Comparison of ENCODE assay signal across 14 cellular contexts in genomic region chr3:47418167-47419082, GRCh38. TPM values are rescaled to one million over a fixed set of nuclear protein-coding genes. Genes with fewer than 3 reads are reported as not detected.
DNase-seq lines count a peak whose midpoint lies in the region; ATAC-seq, FAIRE-seq and TF ChIP-seq lines count a peak whose summit lies in the region.
"Had no signal": no experiment of that assay in that cellular context is flagged by ENCODE, and none has a peak within 500 bp of the region (broad histone marks: within the 10 kb centered on the region; RNA-seq: fewer than 3 reads in every experiment).

No MANE protein-coding gene starts in this region.

- H3K27me3 ChIP-seq in H7 (ENCODE audit: control insufficient read depth, insufficient read depth, low read length) (no peaks in the 10 kb centered on the region), prostate gland (replicated peaks; ENCODE audit: insufficient read depth) (no peaks in the 10 kb centered on the region)
- H3K27me3 ChIP-seq: cardiac muscle cell, uterus had no signal

- no peaks in the 10 kb centered on the region for H3K9me3 Mint-ChIP-seq in activated CD4-positive, alpha-beta T cell treated with anti-CD3 and anti-CD28 coated beads, Interleukin-2, amount 10 ng/mL, durations not matched to agents 7 days and 5 days
- no peaks in the 10 kb centered on the region for H3K9me3 Mint-ChIP-seq in activated CD4-positive, alpha-beta T cell treated with anti-CD3 and anti-CD28 coated beads for 36 hours (ENCODE audit: low read depth)
- H3K9me3 Mint-ChIP-seq in central memory CD8-positive, alpha-beta T cell: no peaks in the 10 kb centered on the region

- no peak for FAIRE-seq in GM12892 (lab: Jason Lieb, UNC)

- H3K27ac ChIP-seq in prostate gland: no peak overlapping the region
- H3K27ac ChIP-seq: cardiac muscle cell, uterus had no signal

- no peak for TF ChIP-seq CTCF in prostate gland (IDR thresholded peaks at IDR 0.05)

- 87% methylated on average over 51 of the region's 53 CpGs for WGBS in prostate gland

- no peak for TF ChIP-seq POLR2A in GM12892 (IDR thresholded peaks at IDR 0.05; ENCODE audit: low read depth, low read length)
- TF ChIP-seq POLR2A in prostate gland (IDR thresholded peaks at IDR 0.05): no peak

- H3K4me3 ChIP-seq in H7 (ENCODE audit: insufficient read depth, low read depth, low read length): no peak overlapping the region
- no peak overlapping the region for H3K4me3 ChIP-seq in prostate gland
- H3K4me3 ChIP-seq: cardiac muscle cell, lung, uterus had no signal

- no peak for DNase-seq in activated CD4-positive, alpha-beta T cell treated with anti-CD3 and anti-CD28 coated beads, Interleukin-2, amount 10 ng/mL, durations not matched to agents 7 days and 5 days
- DNase-seq in activated CD4-positive, alpha-beta T cell treated with anti-CD3 and anti-CD28 coated beads for 36 hours: no peak
- DNase-seq in H7 (peak; percentile 76), posterior vena cava (ENCODE audit: low spot score) (peak; percentile 77), GM12892 (ENCODE audit: insufficient read length) (no peak), prostate gland (ENCODE audit: low spot score) (no peak), NCI-H1105 (lab: John Stamatoyannopoulos, UW) (no peak)
- DNase-seq in central memory CD8-positive, alpha-beta T cell (ENCODE audit: low spot score in 2 of 2): no peak
- DNase-seq: EL, NCI-H2107, uterus had no signal

- CTCF ChIA-PET in activated CD4-positive, alpha-beta T cell treated with anti-CD3 and anti-CD28 coated beads, Interleukin-2, amount 10 ng/mL, durations not matched to agents 7 days and 5 days (lab: Charles Lee): interaction anchor here (0.6 to 1.0 kb wide), 5 partner anchors 24 to 309 kb away, joined by 3 to 5 read pairs (median 3); no protein-coding TSS in a partner anchor
- CTCF ChIA-PET in activated CD4-positive, alpha-beta T cell treated with anti-CD3 and anti-CD28 coated beads for 36 hours (lab: Charles Lee): interaction anchor here (0.5 to 6.7 kb wide), 6 partner anchors 10 to 1604 kb away, joined by 3 to 83 read pairs (median 3); partner anchors contain the start of gene SCAP

- peaks cover 19% of the 10 kb centered on the region for H3K4me1 Mint-ChIP-seq in activated CD4-positive, alpha-beta T cell treated with anti-CD3 and anti-CD28 coated beads, Interleukin-2, amount 10 ng/mL, durations not matched to agents 7 days and 5 days
- H3K4me1 Mint-ChIP-seq in activated CD4-positive, alpha-beta T cell treated with anti-CD3 and anti-CD28 coated beads for 36 hours: peaks cover 10% of the 10 kb centered on the region
- H3K4me1 Mint-ChIP-seq in central memory CD8-positive, alpha-beta T cell: peaks cover 12% of the 10 kb centered on the region

- no peaks in the 10 kb centered on the region for H3K9me3 ChIP-seq in prostate gland
- H3K9me3 ChIP-seq: uterus had no signal

- ATAC-seq in activated CD4-positive, alpha-beta T cell treated with anti-CD3 and anti-CD28 coated beads for 36 hours: no peak
- no peak for ATAC-seq in central memory CD8-positive, alpha-beta T cell (replicated peaks; ENCODE audit: extremely low read depth, poor library complexity, severe bottlenecking)
- ATAC-seq: esophagus mucosa had no signal

- no peaks in the 10 kb centered on the region for H3K27me3 Mint-ChIP-seq in activated CD4-positive, alpha-beta T cell treated with anti-CD3 and anti-CD28 coated beads, Interleukin-2, amount 10 ng/mL, durations not matched to agents 7 days and 5 days
- H3K27me3 Mint-ChIP-seq in activated CD4-positive, alpha-beta T cell treated with anti-CD3 and anti-CD28 coated beads for 36 hours: no peaks in the 10 kb centered on the region
- H3K27me3 Mint-ChIP-seq in central memory CD8-positive, alpha-beta T cell: no peaks in the 10 kb centered on the region

- H3K4me1 ChIP-seq in prostate gland (replicated peaks): no peaks in the 10 kb centered on the region
- H3K4me1 ChIP-seq: uterus had no signal

- intact Hi-C loops in activated CD4-positive, alpha-beta T cell treated with anti-CD3 and anti-CD28 coated beads for 36 hours (cut with DNase I, micrococcal nuclease): no loop called here
- intact Hi-C loops in posterior vena cava (cut with DNase I): no loop called here
- intact Hi-C loops in prostate gland (cut with DNase I): loop anchor here (10.0 kb wide), 1 partner anchor 366 kb away; the partner anchor contains the start of gene SMARCC1

- no peak overlapping the region for H3K4me3 Mint-ChIP-seq in activated CD4-positive, alpha-beta T cell treated with anti-CD3 and anti-CD28 coated beads, Interleukin-2, amount 10 ng/mL, durations not matched to agents 7 days and 5 days
- no peak overlapping the region for H3K4me3 Mint-ChIP-seq in activated CD4-positive, alpha-beta T cell treated with anti-CD3 and anti-CD28 coated beads for 36 hours
- H3K4me3 Mint-ChIP-seq in central memory CD8-positive, alpha-beta T cell: no peak overlapping the region

- peaks cover 36% of the 10 kb centered on the region for H3K36me3 Mint-ChIP-seq in activated CD4-positive, alpha-beta T cell treated with anti-CD3 and anti-CD28 coated beads, Interleukin-2, amount 10 ng/mL, durations not matched to agents 7 days and 5 days (ENCODE audit: low read depth)
- peaks cover 20% of the 10 kb centered on the region for H3K36me3 Mint-ChIP-seq in activated CD4-positive, alpha-beta T cell treated with anti-CD3 and anti-CD28 coated beads for 36 hours (ENCODE audit: low read depth)
- peaks cover 19% of the 10 kb centered on the region for H3K36me3 Mint-ChIP-seq in central memory CD8-positive, alpha-beta T cell (ENCODE audit: insufficient read depth)

- POLR2A ChIA-PET in activated CD4-positive, alpha-beta T cell treated with anti-CD3 and anti-CD28 coated beads, Interleukin-2, amount 10 ng/mL, durations not matched to agents 7 days and 5 days (lab: Charles Lee): no interaction called here
- POLR2A ChIA-PET in activated CD4-positive, alpha-beta T cell treated with anti-CD3 and anti-CD28 coated beads for 36 hours (lab: Charles Lee): no interaction called here

- H3K36me3 ChIP-seq in H7 (replicated peaks; ENCODE audit: control insufficient read depth, insufficient read depth, low read length) (peaks cover 25% of the 10 kb centered on the region), prostate gland (peaks cover 2 to 16% of the 10 kb centered on the region in 2 donors)
- H3K36me3 ChIP-seq: uterus had no signal

- H3K27ac Mint-ChIP-seq in activated CD4-positive, alpha-beta T cell treated with anti-CD3 and anti-CD28 coated beads, Interleukin-2, amount 10 ng/mL, durations not matched to agents 7 days and 5 days: peak overlapping the region; percentile 36
- H3K27ac Mint-ChIP-seq in activated CD4-positive, alpha-beta T cell treated with anti-CD3 and anti-CD28 coated beads for 36 hours: no peak overlapping the region
- peak overlapping the region; percentile 64 for H3K27ac Mint-ChIP-seq in central memory CD8-positive, alpha-beta T cell (ENCODE audit: low read depth)

RNA-seq across cellular contexts. Expression of gene PTPN23, which starts 37.6 kb away (rescaled TPM):
- total RNA-seq in activated CD4-positive, alpha-beta T cell treated with anti-CD3 and anti-CD28 coated beads, Interleukin-2, amount 10 ng/mL, durations not matched to agents 7 days and 5 days: 10 to 100 TPM; 27.4 to 34.9 TPM
- total RNA-seq in activated CD4-positive, alpha-beta T cell treated with anti-CD3 and anti-CD28 coated beads for 36 hours: 10 to 100 TPM; 25.9 to 29.4 TPM
- 18.7 and 21.7 TPM in 2 replicates for total RNA-seq in H7 (2014; rRNA removed; shearing (Covaris generic))
- total RNA-seq in posterior vena cava (10 to 100 TPM; 30.8 to 32.4 TPM), prostate gland (10 to 100 TPM; 31.7 to 47.4 TPM)
- polyA plus RNA-seq in GM12892 (2012; ENCODE audit: missing spikeins): 6.1 TPM

RNA-seq across cellular contexts. Expression of gene SCAP, which starts 57.3 kb away (rescaled TPM):
- 10 to 100 TPM; 68.1 to 71.4 TPM for total RNA-seq in activated CD4-positive, alpha-beta T cell treated with anti-CD3 and anti-CD28 coated beads, Interleukin-2, amount 10 ng/mL, durations not matched to agents 7 days and 5 days
- total RNA-seq in activated CD4-positive, alpha-beta T cell treated with anti-CD3 and anti-CD28 coated beads for 36 hours: 10 to 100 TPM; 44.5 to 51.2 TPM
- 104 and 112 TPM in 2 replicates for total RNA-seq in H7 (2014; rRNA removed; shearing (Covaris generic))
- total RNA-seq in posterior vena cava (10 to 100 TPM; 49.8 to 50.8 TPM), prostate gland (100 to 1,000 TPM in 1 of 2 donors, 10 to 100 TPM in 1; 71.5 to 230 TPM)
- 18.5 TPM for polyA plus RNA-seq in GM12892 (2012; ENCODE audit: missing spikeins)

Comparison
In these comparisons a context has a peak if more than half of its experiments do, and no peak if none do; other contexts are left out.
1. DNase-seq: peak in H7 (single experiment) and posterior vena cava (single experiment); none in activated CD4-positive, alpha-beta T cell treated with anti-CD3 and anti-CD28 coated beads, Interleukin-2, amount 10 ng/mL, durations not matched to agents 7 days and 5 days (single experiment), activated CD4-positive, alpha-beta T cell treated with anti-CD3 and anti-CD28 coated beads for 36 hours (single experiment), central memory CD8-positive, alpha-beta T cell (0 of 2), GM12892 (single experiment), prostate gland (single experiment) and NCI-H1105 (single experiment).